Comparison of ENCODE assay signal across 17 cellular contexts in the genomic region with DNA sequence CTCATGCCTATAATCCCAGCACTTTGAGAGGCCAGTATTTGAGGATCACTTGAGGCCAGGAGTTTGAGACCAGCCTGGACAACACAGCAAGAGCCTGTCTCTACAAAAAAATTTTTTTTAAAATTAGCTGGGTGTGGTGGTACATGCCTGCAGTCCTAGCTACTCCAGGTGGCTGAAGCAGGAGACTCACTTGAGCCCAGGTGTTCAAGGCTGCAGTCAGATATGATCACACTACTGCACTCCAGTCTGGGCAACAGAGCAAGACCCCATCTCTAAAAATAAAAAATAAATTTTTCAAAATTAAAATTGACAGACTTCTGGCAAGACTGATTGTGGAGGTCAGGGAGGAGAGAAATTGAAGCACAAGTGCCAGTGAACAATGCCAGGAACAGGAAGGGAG.
"Had no signal": no experiment of that assay in that cellular context is flagged by ENCODE, and none has a peak within 500 bp of the region (broad histone marks: within the 10 kb centered on the region; RNA-seq: fewer than 3 reads in every experiment).

No MANE protein-coding gene starts in this region.

- H3K27ac ChIP-seq: neutrophil, sigmoid colon, stomach, thoracic aorta, transverse colon had no signal

- DNase-seq: effector memory CD8-positive, alpha-beta T cell; erythroblast; foreskin melanocyte; head of caudate nucleus; hippocampal formation; kidney glomerular epithelial cell; mucosa of descending colon; naive thymus-derived CD8-positive, alpha-beta T cell; posterior cingulate gyrus; sigmoid colon; stimulated activated naive CD4-positive, alpha-beta T cell; stomach; substantia nigra; transverse colon had no signal

- H3K27me3 ChIP-seq: neutrophil, sigmoid colon, stomach, transverse colon had no signal

- H3K4me3 ChIP-seq: mucosa of descending colon, sigmoid colon, skin epidermis, stomach, thoracic aorta, transverse colon had no signal

- ATAC-seq: effector memory CD8-positive, alpha-beta T cell; mucosa of descending colon; naive thymus-derived CD8-positive, alpha-beta T cell had no signal

- H3K9me3 ChIP-seq: mucosa of descending colon, neutrophil, sigmoid colon, stomach, thoracic aorta, transverse colon had no signal

- H3K36me3 ChIP-seq: neutrophil, sigmoid colon, stomach, thoracic aorta, transverse colon had no signal
